ENCODE assay signal across 1 cellular context in the genomic region with DNA sequence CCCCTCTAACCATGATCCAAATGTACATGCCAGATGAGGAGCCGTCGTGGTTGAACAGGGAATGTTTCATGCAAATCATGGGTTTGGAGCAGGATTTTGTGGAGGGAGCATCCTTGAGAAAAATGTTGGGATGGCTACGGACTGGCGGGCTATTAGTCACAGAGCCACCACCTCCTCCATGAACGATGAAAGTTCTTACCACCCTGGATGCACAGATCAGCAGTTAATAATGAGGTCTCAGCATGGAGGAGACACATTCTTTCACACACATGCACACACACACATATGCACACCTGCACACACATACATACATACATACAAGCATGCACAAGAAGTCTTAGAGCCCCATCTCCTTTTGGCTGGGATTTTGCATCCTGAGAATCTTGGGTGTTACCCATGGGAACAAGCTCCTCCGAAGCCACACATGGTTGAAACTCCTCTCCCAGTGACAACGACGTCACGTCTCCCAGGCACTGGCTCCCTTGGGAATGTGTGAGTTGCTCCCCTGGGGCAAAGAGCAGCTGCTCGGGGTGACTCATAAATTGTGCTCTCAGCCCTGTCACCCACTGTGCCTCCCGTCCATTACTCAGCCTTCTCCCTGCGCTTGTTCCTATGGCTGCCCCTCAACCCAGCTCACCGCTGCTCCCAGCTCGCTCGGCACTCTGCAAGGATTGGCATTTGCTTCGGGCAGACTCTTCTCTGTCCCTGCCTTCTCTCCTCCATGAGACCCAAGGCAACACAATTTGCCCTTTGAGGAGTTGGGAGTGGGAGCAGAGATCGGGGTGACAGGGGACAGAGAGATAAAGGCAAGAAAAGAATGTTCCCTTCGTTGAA.
TF ChIP-seq lines count a peak whose summit lies in the region.

No MANE protein-coding gene starts in this region.

TF ChIP-seq in GM23338, 12 proteins besides CTCF, POLR2A, EP300 and RAD21:
- no peak for TF ChIP-seq ZNF462 (CRISPR knock-in tag; IDR thresholded peaks at IDR 0.05)
- TF ChIP-seq ZNF114 (CRISPR knock-in tag; IDR thresholded peaks at IDR 0.05), result no peak
- no peak for TF ChIP-seq EZH2 (IDR thresholded peaks at IDR 0.05; ENCODE audit: low read depth, unreplicated experiment)
- TF ChIP-seq REST (IDR thresholded peaks at IDR 0.05; ENCODE audit: unreplicated experiment), result no peak
- no peak for TF ChIP-seq POLR2AphosphoS5 (IDR thresholded peaks at IDR 0.05; ENCODE audit: low read depth)
- no peak for TF ChIP-seq CREB1 (CRISPR knock-in tag; IDR thresholded peaks at IDR 0.05; ENCODE audit: low read depth)
- TF ChIP-seq NANOG (IDR thresholded peaks at IDR 0.05; ENCODE audit: borderline replicate concordance), result no peak
- no peak for TF ChIP-seq EZH2phosphoT487 (IDR thresholded peaks at IDR 0.05; ENCODE audit: unreplicated experiment)
- no peak for TF ChIP-seq ZNF331 (CRISPR knock-in tag; IDR thresholded peaks at IDR 0.05; ENCODE audit: low read depth)
- no peak for TF ChIP-seq ETS1 (IDR thresholded peaks at IDR 0.05)
